In genomic region chr7:1459930-1460756, GRCh38 we compare ENCODE assay signal across 8 cellular contexts. TPM values are rescaled to one million over a fixed set of nuclear protein-coding genes. Genes with fewer than 3 reads are reported as not detected.
DNase-seq lines count a peak whose midpoint lies in the region; ATAC-seq, FAIRE-seq and TF ChIP-seq lines count a peak whose summit lies in the region.

No MANE protein-coding gene starts in this region.

- no peak overlapping the region for H3K14ac ChIP-seq in H1 (ENCODE audit: insufficient read length)

- H3K27me3 ChIP-seq in NT2/D1 (ENCODE audit: insufficient read depth, insufficient read length) (no peaks in the 10 kb centered on the region), H1 (replicated peaks in 1 of 4; ENCODE audit: control insufficient read depth in 3 of 4, extremely low read depth in 1 of 4, insufficient read depth in 3 of 4, low read length in 3 of 4) (no peaks in the 10 kb centered on the region)

- no peaks in the 10 kb centered on the region for H3K9me3 ChIP-seq in NT2/D1 (ENCODE audit: insufficient read depth, low read length)
- H3K9me3 ChIP-seq in H1 (ENCODE audit: insufficient read depth in 2 of 2, low read depth in 1 of 2, low read length in 1 of 2), result no peaks in the 10 kb centered on the region

- TF ChIP-seq CTCF in GM10266 (IDR thresholded peaks at IDR 0.05; ENCODE audit: control insufficient read depth, insufficient read depth, low read depth, missing control alignments) (no peak), H1 (IDR thresholded peaks at IDR 0.05; ENCODE audit: control extremely low read depth in 1 of 3, insufficient read depth in 1 of 3, low read depth in 1 of 3, low read length in 3 of 3) (no peak)

- no peak overlapping the region for H4K8ac ChIP-seq in H1 (ENCODE audit: extremely low read depth, insufficient read depth, low read length)

- no peak for ATAC-seq in GM21447 (IDR thresholded peaks at IDR 0.05; ENCODE audit: unreplicated experiment)
- ATAC-seq in GM18498 (IDR thresholded peaks at IDR 0.05; ENCODE audit: unreplicated experiment), result no peak

- no peak overlapping the region for H2AFZ ChIP-seq in H1 (ENCODE audit: low read length)

- CTCF ChIA-PET in H1 (lab: Charles Lee; ENCODE audit: partially characterized antibody), result interaction anchor here (0.7 to 1.1 kb wide), 3 partner anchors 10 to 632 kb away, joined by 3 to 4 read pairs (median 3); no protein-coding TSS in a partner anchor

- H3K36me3 ChIP-seq in NT2/D1 (ENCODE audit: insufficient read depth, insufficient read length, low read length) (peaks cover under 1% of the 10 kb centered on the region), H1 (ENCODE audit: control insufficient read depth in 2 of 4, insufficient read depth in 4 of 4, low read length in 3 of 4) (no peaks in the 10 kb centered on the region)

- H3K56ac ChIP-seq in H1 (replicated peaks; ENCODE audit: insufficient read length, low read depth, low read length), result no peak overlapping the region

- H2BK120ac ChIP-seq in H1 (replicated peaks; ENCODE audit: low read depth, low read length), result no peak overlapping the region

- no peak for TF ChIP-seq POLR2A in H1 (IDR thresholded peaks at IDR 0.05; ENCODE audit: control extremely low read depth in 1 of 2, low read depth in 2 of 2, low read length in 2 of 2)

- H3K4me2 ChIP-seq in H1 (ENCODE audit: insufficient read depth in 1 of 2, low read depth in 2 of 2, low read length in 2 of 2), result peak overlapping the region; percentile 60 to 85

- H4K91ac ChIP-seq in H1 (replicated peaks; ENCODE audit: insufficient read length, low read length), result peak overlapping the region; percentile 52

- H4K20me1 ChIP-seq in H1 (replicated peaks in 1 of 2; ENCODE audit: control insufficient read depth in 1 of 2, insufficient read depth in 2 of 2, low read length in 2 of 2), result peaks cover 0 to 2% of the 10 kb centered on the region in 2 experiments

- H3K4me1 ChIP-seq in NT2/D1 (ENCODE audit: insufficient read depth, insufficient read length) (peaks cover 46% of the 10 kb centered on the region), H1 (replicated peaks in 1 of 4; ENCODE audit: control insufficient read depth in 3 of 4, insufficient read depth in 4 of 4, low read length in 3 of 4) (peaks cover 0 to 22% (median 13%) of the 10 kb centered on the region in 4 experiments; a peak in 6 of 7 replicates)

- no peak overlapping the region; the same call in 1 of the 2 replicates for H2AK5ac ChIP-seq in H1 (ENCODE audit: low read depth, low read length)

- H3K23ac ChIP-seq in H1 (ENCODE audit: insufficient read length), result no peak overlapping the region

- H2BK12ac ChIP-seq in H1 (ENCODE audit: low read depth, low read length), result peak overlapping the region; percentile 14; the same call in 1 of the 2 replicates

- no peak for FAIRE-seq in H1 (lab: Jason Lieb, UNC)

- DNase-seq in GM10266 (ENCODE audit: extremely low spot score), result peak; percentile 65
- DNase-seq in NT2/D1 (ENCODE audit: low read depth, low spot score), result no peak
- DNase-seq in H1 (ENCODE audit: low read depth in 1 of 2, low spot score in 2 of 2), result no peak
- peak; percentile 15 for DNase-seq in myocyte (ENCODE audit: low read depth)
- DNase-seq in NCI-H1092 (lab: John Stamatoyannopoulos, UW), result no peak
- no peak for DNase-seq in activated CD4-positive, alpha-beta T cell treated with anti-CD3 and anti-CD28 coated beads, Interleukin-2, amount 50 U/mL, for 1 hour

- H3K4me3 ChIP-seq in NT2/D1 (ENCODE audit: insufficient read length, low read depth) (no peak overlapping the region), H1 (ENCODE audit: extremely low read depth in 1 of 4, insufficient read depth in 2 of 4, low read depth in 3 of 4, low read length in 4 of 4) (peak overlapping the region in 2 of 4 experiments; percentile 19 to 50; a peak in 4 of 8 replicates)

- no peaks in the 10 kb centered on the region for H3K79me1 ChIP-seq in H1 (ENCODE audit: low read depth, low read length)

- H2BK15ac ChIP-seq in H1 (ENCODE audit: low read length), result no peak overlapping the region

- POLR2A ChIA-PET in H1 (lab: Charles Lee; ENCODE audit: partially characterized antibody), result interaction anchor here (0.5 to 1.6 kb wide), 4 partner anchors 8 to 610 kb away, joined by 3 to 7 read pairs (median 4); no protein-coding TSS in a partner anchor

- 61% methylated on average over 20 of the region's 28 CpGs; no CpG with 5 or more reads in 1 of the 2 experiments for WGBS in H1 (ENCODE audit: extremely low coverage in 1 of 2, insufficient coverage in 1 of 2, insufficient read length in 1 of 2, insufficient replicate concordance in 2 of 2, low coverage in 1 of 2, low lambda C conversion rate in 2 of 2, missing lambda C conversion rate in 1 of 2), 2 experiments

- H3K23me2 ChIP-seq in H1 (ENCODE audit: low read depth, low read length), result peaks cover 10% of the 10 kb centered on the region; the same call in 1 of the 2 replicates

- no peaks in the 10 kb centered on the region for H3K79me2 ChIP-seq in H1 (ENCODE audit: control insufficient read depth in 1 of 2, insufficient read depth in 2 of 2, low read length in 2 of 2)

- H3K18ac ChIP-seq in H1 (ENCODE audit: extremely low read depth, low read length), result no peak overlapping the region; the same call in 1 of the 2 replicates

- no peak overlapping the region for H2BK5ac ChIP-seq in H1 (ENCODE audit: low read depth, low read length)

- H3K27ac ChIP-seq in H1 (ENCODE audit: low read depth, low read length), result no peak overlapping the region

- no peak overlapping the region for H4K5ac ChIP-seq in H1 (ENCODE audit: insufficient read length, low read depth, low read length)

- TF ChIP-seq EP300 in H1 (IDR thresholded peaks at IDR 0.05; ENCODE audit: borderline replicate concordance in 1 of 2, low read depth in 2 of 2, low read length in 2 of 2), result no peak

- TF ChIP-seq RAD21 in H1 (IDR thresholded peaks at IDR 0.05 in 1 of 2, conservative IDR thresholded peaks at IDR 0.05 in 1 of 2; ENCODE audit: low read depth in 2 of 2, low read length in 2 of 2), result no peak

- H3K9ac ChIP-seq in NT2/D1 (ENCODE audit: insufficient read length, low read depth) (peak overlapping the region; percentile 13), H1 (replicated peaks in 1 of 4; ENCODE audit: extremely low read depth in 1 of 4, low read depth in 3 of 4, low read length in 3 of 4) (no peak overlapping the region)

- no peak overlapping the region for H2BK20ac ChIP-seq in H1 (ENCODE audit: low read length)

- peak overlapping the region; percentile 8 for H3K4ac ChIP-seq in H1 (replicated peaks; ENCODE audit: insufficient read length, low read depth, low read length)

TF ChIP-seq in H1, 55 proteins besides CTCF, POLR2A, EP300 and RAD21 (continues in another document):
- TF ChIP-seq GTF2F1 (IDR thresholded peaks at IDR 0.05; ENCODE audit: borderline replicate concordance, low read depth, low read length) (no peak), BACH1 (IDR thresholded peaks at IDR 0.05; ENCODE audit: low read length) (no peak), EGR1 (IDR thresholded peaks at IDR 0.05; ENCODE audit: borderline replicate concordance, low read depth, low read length) (no peak), RXRA (IDR thresholded peaks at IDR 0.05; ENCODE audit: insufficient read depth, low read depth, low read length) (no peak), YY1 (IDR thresholded peaks at IDR 0.05; ENCODE audit: low read depth, low read length) (no peak), JUND (IDR thresholded peaks at IDR 0.05; ENCODE audit: low read length) (no peak), SP1 (IDR thresholded peaks at IDR 0.05; ENCODE audit: low read depth, low read length) (no peak), MAFK (IDR thresholded peaks at IDR 0.05; ENCODE audit: low read depth, low read length) (no peak), TCF12 (IDR thresholded peaks at IDR 0.05; ENCODE audit: low read depth, low read length) (no peak)

RNA-seq across cellular contexts. Expression of gene MICALL2, which starts 0.9 kb away (rescaled TPM):
- total RNA-seq in H1 (2021; fragmentation: NEBNext Ultra II Directional; extraction: Animal tissue kit (Norgen Biotek cat#: 25700)), result 7.7 and 8.5 TPM in 2 replicates
- 5.3 and 7.4 TPM in 2 replicates for polyA plus RNA-seq in H1 (2011; rRNA removed)
- 7.2 TPM for polyA plus RNA-seq in H1 (2011; cell fraction: cytosol; rRNA removed)
- 64.5 TPM for polyA plus RNA-seq in H1 (2011; cell fraction: nucleus; rRNA removed)
- polyA plus RNA-seq in H1 (2012, experiment 1 of 2), result 4.7 to 12.0 TPM (median 11.0 TPM) in 4 replicates
- polyA plus RNA-seq in H1 (2012, experiment 2 of 2), result 4.4 TPM
- 8.1 TPM for polyA plus RNA-seq in H1 (2013, experiment 1 of 2)
- 6.8 TPM for polyA plus RNA-seq in H1 (2013, experiment 2 of 2)
- 8.8 and 9.6 TPM in 2 replicates for polyA minus RNA-seq in H1 (2011; rRNA and poly(A)+ RNA removed)
- 5.7 TPM for polyA minus RNA-seq in H1 (2011; cell fraction: cytosol; rRNA and poly(A)+ RNA removed)
- polyA minus RNA-seq in H1 (2011; cell fraction: nucleus; rRNA and poly(A)+ RNA removed), result 14.6 TPM
- 25.4 and 36.7 TPM in 2 replicates for total RNA-seq in myocyte
- polyA plus RNA-seq in myocyte (2012), result 26.9 TPM

RNA-seq across cellular contexts. Expression of gene INTS1, which starts 44.0 kb away (rescaled TPM):
- total RNA-seq in H1 (2021; fragmentation: NEBNext Ultra II Directional; extraction: Animal tissue kit (Norgen Biotek cat#: 25700)), result 104 and 116 TPM in 2 replicates
- polyA plus RNA-seq in H1 (2011; rRNA removed), result 76.9 and 115 TPM in 2 replicates
- polyA plus RNA-seq in H1 (2011; cell fraction: cytosol; rRNA removed), result 49.6 TPM
- 250 TPM for polyA plus RNA-seq in H1 (2011; cell fraction: nucleus; rRNA removed)
- polyA plus RNA-seq in H1 (2012, experiment 1 of 2), result 41.9 to 92.6 TPM (median 87.4 TPM) in 4 replicates
- polyA plus RNA-seq in H1 (2012, experiment 2 of 2), result 126 TPM
- 56.2 TPM for polyA plus RNA-seq in H1 (2013, experiment 1 of 2)
- 50.8 TPM for polyA plus RNA-seq in H1 (2013, experiment 2 of 2)
- 37.2 and 46.1 TPM in 2 replicates for polyA minus RNA-seq in H1 (2011; rRNA and poly(A)+ RNA removed)
- 61.9 TPM for polyA minus RNA-seq in H1 (2011; cell fraction: cytosol; rRNA and poly(A)+ RNA removed)
- 96.2 TPM for polyA minus RNA-seq in H1 (2011; cell fraction: nucleus; rRNA and poly(A)+ RNA removed)
- total RNA-seq in myocyte, result 52.7 and 58.5 TPM in 2 replicates
- polyA plus RNA-seq in myocyte (2012), result 69.5 TPM

Comparison
In these comparisons a context has a peak if more than half of its experiments do, and no peak if none do; other contexts are left out.
1. DNase-seq: peak in GM10266 (single experiment) and myocyte (single experiment); none in NT2/D1 (single experiment), H1 (0 of 2), NCI-H1092 (single experiment) and activated CD4-positive, alpha-beta T cell treated with anti-CD3 and anti-CD28 coated beads, Interleukin-2, amount 50 U/mL, for 1 hour (single experiment).